In genomic region chr2:76599732-76600368, GRCh38 we compare ENCODE assay signal across 9 cellular contexts.
A peak's percentile ranks its signal among the peaks of the same experiment; 100 is the strongest.
DNase-seq lines count a peak whose midpoint lies in the region; ATAC-seq, FAIRE-seq and TF ChIP-seq lines count a peak whose summit lies in the region.
"Had no signal": no experiment of that assay in that cellular context is flagged by ENCODE, and none has a peak within 500 bp of the region (broad histone marks: within the 10 kb centered on the region; RNA-seq: fewer than 3 reads in every experiment).

No MANE protein-coding gene starts in this region.

- no peak overlapping the region for H3K27ac ChIP-seq in tibial nerve

- ATAC-seq in GM21619 (IDR thresholded peaks at IDR 0.05; ENCODE audit: unreplicated experiment): peak; percentile 99
- no peak for ATAC-seq in stimulated activated effector memory CD8-positive, alpha-beta T cell treated with anti-CD3 and anti-CD28 coated beads, Interleukin-12 subunit alpha, Interleukin-12 subunit beta, amount 100 ng/mL, for 72 hours

- POLR2A ChIA-PET in MCF 10A (lab: Yijun Ruan, JAX): interaction anchor here (0.7 kb wide), 1 partner anchor 676 kb away, joined by 3 read pairs; no protein-coding TSS in a partner anchor

- TF ChIP-seq CTCF in GM06990 (IDR thresholded peaks at IDR 0.05; ENCODE audit: insufficient read depth, low read length, poor library complexity, severe bottlenecking): peak; percentile 87
- peak; percentile 80 for TF ChIP-seq CTCF in MCF 10A (IDR thresholded peaks at IDR 0.05; ENCODE audit: unreplicated experiment)
- TF ChIP-seq CTCF in tibial nerve (IDR thresholded peaks at IDR 0.05): peak; percentile 45 to 59 (median 50)

- WGBS in tibial nerve, 2 donors: 16 to 18% methylated on average over 4 of the region's 4 CpGs

- H3K27me3 ChIP-seq in GM06990 (replicated peaks; ENCODE audit: control insufficient read depth, insufficient read depth, low read length): no peaks in the 10 kb centered on the region
- no peaks in the 10 kb centered on the region for H3K27me3 ChIP-seq in tibial nerve

- TF ChIP-seq POLR2A in tibial nerve (IDR thresholded peaks at IDR 0.05): no peak

- peak; percentile 21 for DNase-seq in GM06990 (ENCODE audit: extremely low read depth, insufficient read length)
- DNase-seq in HS-5 (ENCODE audit: low read depth): peak; percentile 62
- peak; percentile 87 for DNase-seq in NCI-H774 (lab: John Stamatoyannopoulos, UW)
- peak; percentile 86 for DNase-seq in MCF 10A (ENCODE audit: unreplicated experiment)
- peak in 1 of 2 donors; percentile 44 for DNase-seq in tibial nerve (ENCODE audit: low spot score in 2 of 2)
- DNase-seq in stimulated activated effector memory CD8-positive, alpha-beta T cell treated with anti-CD3 and anti-CD28 coated beads, Interleukin-12 subunit alpha, Interleukin-12 subunit beta, amount 100 ng/mL, for 72 hours (ENCODE audit: low spot score in 2 of 2): no peak

- CTCF ChIA-PET in MCF 10A (lab: Yijun Ruan, JAX): interaction anchor here (0.5 to 5.0 kb wide), 66 partner anchors 9 to 964 kb away, joined by 3 to 43 read pairs (median 4); no protein-coding TSS in a partner anchor

- peak; percentile 92 for FAIRE-seq in islet of Langerhans (lab: Jason Lieb, UNC)

- H3K4me3 ChIP-seq in GM06990 (replicated peaks; ENCODE audit: low read depth, low read length) (no peak overlapping the region), tibial nerve (no peak overlapping the region)

- no peaks in the 10 kb centered on the region for H3K4me1 ChIP-seq in tibial nerve

- H3K9me3 Mint-ChIP-seq in MCF 10A (ENCODE audit: unreplicated experiment): no peaks in the 10 kb centered on the region
- peaks cover 8% of the 10 kb centered on the region for H3K9me3 Mint-ChIP-seq in stimulated activated effector memory CD8-positive, alpha-beta T cell treated with anti-CD3 and anti-CD28 coated beads, Interleukin-12 subunit alpha, Interleukin-12 subunit beta, amount 100 ng/mL, for 72 hours
- H3K9me3 Mint-ChIP-seq: dendritic cell treated with granulocyte-macrophage colony-stimulating factor and Interleukin-4, amounts not matched to agents 40 ng/mL and 50 ng/mL, for 4 days had no signal

- intact Hi-C loops in MCF 10A (cut with micrococcal nuclease): loop anchor here (1.0 to 5.0 kb wide), 4 partner anchors 402 to 870 kb away; no protein-coding TSS in a partner anchor

- no peaks in the 10 kb centered on the region for H3K4me1 Mint-ChIP-seq in MCF 10A (ENCODE audit: insufficient read depth, unreplicated experiment)
- no peaks in the 10 kb centered on the region for H3K4me1 Mint-ChIP-seq in stimulated activated effector memory CD8-positive, alpha-beta T cell treated with anti-CD3 and anti-CD28 coated beads, Interleukin-12 subunit alpha, Interleukin-12 subunit beta, amount 100 ng/mL, for 72 hours

- no peak for TF ChIP-seq EP300 in tibial nerve (IDR thresholded peaks at IDR 0.05)

- H3K27ac Mint-ChIP-seq in MCF 10A (ENCODE audit: low read depth, unreplicated experiment): no peak overlapping the region
- H3K27ac Mint-ChIP-seq in stimulated activated effector memory CD8-positive, alpha-beta T cell treated with anti-CD3 and anti-CD28 coated beads, Interleukin-12 subunit alpha, Interleukin-12 subunit beta, amount 100 ng/mL, for 72 hours: no peak overlapping the region
- H3K27ac Mint-ChIP-seq: dendritic cell treated with granulocyte-macrophage colony-stimulating factor and Interleukin-4, amounts not matched to agents 40 ng/mL and 50 ng/mL, for 4 days had no signal

- no peaks in the 10 kb centered on the region for H3K36me3 Mint-ChIP-seq in MCF 10A (ENCODE audit: insufficient read depth, unreplicated experiment)
- no peaks in the 10 kb centered on the region for H3K36me3 Mint-ChIP-seq in stimulated activated effector memory CD8-positive, alpha-beta T cell treated with anti-CD3 and anti-CD28 coated beads, Interleukin-12 subunit alpha, Interleukin-12 subunit beta, amount 100 ng/mL, for 72 hours

- BruUV-seq in MCF 10A (replicated peaks; lab: Mats Ljungman, UMichigan): no TSS peak

- H3K36me3 ChIP-seq in GM06990 (ENCODE audit: control insufficient read depth, insufficient read depth, low read length): no peaks in the 10 kb centered on the region
- H3K36me3 ChIP-seq in tibial nerve: no peaks in the 10 kb centered on the region

- no peak overlapping the region for H3K4me3 Mint-ChIP-seq in MCF 10A (ENCODE audit: unreplicated experiment)
- H3K4me3 Mint-ChIP-seq in stimulated activated effector memory CD8-positive, alpha-beta T cell treated with anti-CD3 and anti-CD28 coated beads, Interleukin-12 subunit alpha, Interleukin-12 subunit beta, amount 100 ng/mL, for 72 hours: no peak overlapping the region
- H3K4me3 Mint-ChIP-seq: dendritic cell treated with granulocyte-macrophage colony-stimulating factor and Interleukin-4, amounts not matched to agents 40 ng/mL and 50 ng/mL, for 4 days had no signal

- H3K27me3 Mint-ChIP-seq in MCF 10A (ENCODE audit: insufficient read depth, unreplicated experiment): peaks cover 12% of the 10 kb centered on the region
- H3K27me3 Mint-ChIP-seq: dendritic cell treated with granulocyte-macrophage colony-stimulating factor and Interleukin-4, amounts not matched to agents 40 ng/mL and 50 ng/mL, for 4 days had no signal

- no peaks in the 10 kb centered on the region for H3K9me3 ChIP-seq in tibial nerve

Comparison
In these comparisons a context has a peak if more than half of its experiments do, and no peak if none do; other contexts are left out.
1. DNase-seq: peak in GM06990 (single experiment), HS-5 (single experiment), NCI-H774 (single experiment) and MCF 10A (single experiment); none in stimulated activated effector memory CD8-positive, alpha-beta T cell treated with anti-CD3 and anti-CD28 coated beads, Interleukin-12 subunit alpha, Interleukin-12 subunit beta, amount 100 ng/mL, for 72 hours (0 of 2).
2. Peak in every context shown above with its lines, with median percentiles within 50 percentile points of each other: CTCF ChIP-seq.